Comparison of ENCODE assay signal across 24 cellular contexts in genomic region chr5:139828207-139828895, GRCh38. TPM values are rescaled to one million over a fixed set of nuclear protein-coding genes. Genes with fewer than 3 reads are reported as not detected.
A peak's percentile ranks its signal among the peaks of the same experiment; 100 is the strongest.
DNase-seq lines count a peak whose midpoint lies in the region; ATAC-seq, FAIRE-seq and TF ChIP-seq lines count a peak whose summit lies in the region.
"Had no signal": no experiment of that assay in that cellular context is flagged by ENCODE, and none has a peak within 500 bp of the region (broad histone marks: within the 10 kb centered on the region; RNA-seq: fewer than 3 reads in every experiment).

No MANE protein-coding gene starts in this region.

- H3K27me3 ChIP-seq in osteoblast (ENCODE audit: insufficient read depth, low read length) = peaks cover 39% of the 10 kb centered on the region
- H3K27me3 ChIP-seq: gastroesophageal sphincter had no signal

- no peak overlapping the region for H3K4me2 ChIP-seq in osteoblast (ENCODE audit: insufficient read depth, low read length)
- H3K4me2 ChIP-seq: PC-9 had no signal

- H3K36me3 ChIP-seq in osteoblast (ENCODE audit: insufficient read depth, low read length) = no peaks in the 10 kb centered on the region
- H3K36me3 ChIP-seq: gastroesophageal sphincter, transverse colon had no signal

- intact Hi-C loops in head of caudate nucleus (cut with DNase I) = loop anchor here (5.0 kb wide), 1 partner anchor 41 kb away; no protein-coding TSS in a partner anchor

- TF ChIP-seq CTCF in osteoblast (IDR thresholded peaks at IDR 0.05; ENCODE audit: extremely low read depth, low read depth, low read length) = no peak

- in situ Hi-C loops in SK-MEL-5 (cut with HindIII; ENCODE audit: low pct_unique_long_range_greater_than_20kb, low sequenced_read_pairs) = no loop called here

- no peak overlapping the region for H3K4me3 ChIP-seq in osteoblast (ENCODE audit: insufficient read depth, low read length)
- H3K4me3 ChIP-seq: coronary artery, gastroesophageal sphincter, lung, PC-9, transverse colon had no signal

- H3K4me1 ChIP-seq in osteoblast (ENCODE audit: insufficient read depth, low read length) = no peaks in the 10 kb centered on the region
- H3K4me1 ChIP-seq: gastroesophageal sphincter, transverse colon had no signal

- TF ChIP-seq POLR2A in H54 (IDR thresholded peaks at IDR 0.05; ENCODE audit: low read depth, low read length) = no peak

- H3K27ac ChIP-seq in osteoblast (ENCODE audit: low read depth, low read length) = no peak overlapping the region
- H3K27ac ChIP-seq: coronary artery, gastroesophageal sphincter, PC-9, transverse colon had no signal

- no peak for FAIRE-seq in H54 (lab: Jason Lieb, UNC)

- H2AFZ ChIP-seq in osteoblast (ENCODE audit: low read length) = no peak overlapping the region
- H2AFZ ChIP-seq: PC-9 had no signal

- DNase-seq in Ammon's horn (ENCODE audit: low spot score) (peak; percentile 90), SK-MEL-5 (ENCODE audit: low read depth, low spot score) (peak; percentile 87), head of caudate nucleus (peak; percentile 33 to 88 (median 76)), osteoblast (ENCODE audit: insufficient read length, low spot score, missing footprints) (peak; percentile 62), germinal center (ENCODE audit: low spot score) (no peak), H54 (ENCODE audit: insufficient read length, low spot score) (no peak)
- no peak for DNase-seq in activated T-cell treated with anti-CD3 and anti-CD28 coated beads, Interleukin-2, amount 50 U/mL, for 48 hours
- DNase-seq: activated B cell treated with CpG ODN at 0.5 μM for 24 hours; activated CD4-positive, alpha-beta T cell treated with anti-CD3 and anti-CD28 coated beads, Interleukin-2, amount 50 U/mL, for 1 hour; activated CD8-positive, alpha-beta memory T cell treated with anti-CD3 and anti-CD28 coated beads, Interleukin-2, amount 10 ng/mL, durations not matched to agents 7 days and 5 days; activated naive CD4-positive, alpha-beta T cell treated with Interleukin-2 at 50 U/mL for 16 hours; activated T-cell treated with anti-CD3 and anti-CD28 coated beads, Interleukin-2, amount 50 U/mL, for 72 hours; DMS53; NCI-H1694; NCI-H510A treated with DMSO at 0.1 percent for 48 hours; NK-92 treated with Interleukin-12 subunit alpha and Interleukin-12 subunit beta, amount 100 ng/mL, for 24 hours; PC-9; SIG-M5; transverse colon had no signal

- H3K79me2 ChIP-seq in osteoblast (ENCODE audit: insufficient read depth, low read length) = no peaks in the 10 kb centered on the region

- H4K20me1 ChIP-seq in osteoblast (ENCODE audit: insufficient read depth, low read length) = no peaks in the 10 kb centered on the region

- no peaks in the 10 kb centered on the region for H3K9me3 ChIP-seq in osteoblast (ENCODE audit: low read depth, low read length)
- H3K9me3 ChIP-seq: gastroesophageal sphincter, transverse colon had no signal

- ATAC-seq in HG03135 (IDR thresholded peaks at IDR 0.05; ENCODE audit: unreplicated experiment) = no peak
- ATAC-seq: activated CD8-positive, alpha-beta memory T cell treated with anti-CD3 and anti-CD28 coated beads, Interleukin-2, amount 10 ng/mL, durations not matched to agents 7 days and 5 days; activated T-cell treated with anti-CD3 and anti-CD28 coated beads, Interleukin-2, amount 50 U/mL, for 72 hours; gastroesophageal sphincter had no signal

RNA-seq across cellular contexts. Expression of gene PSD2, which starts 32.7 kb away (rescaled TPM):
- total RNA-seq in SK-MEL-5 (2014; rRNA removed; shearing (Covaris generic)) = 0.08 TPM in 2 replicates
- polyA plus RNA-seq in SK-MEL-5 (2015; cell fraction: cytosol; rRNA removed) = 0.43 and 0.72 TPM in 2 replicates
- 1.5 and 2.1 TPM in 2 replicates for polyA plus RNA-seq in SK-MEL-5 (2015; cell fraction: nucleus; rRNA removed)
- 0.29 and 0.36 TPM in 2 replicates for total RNA-seq in osteoblast
- total RNA-seq: activated B cell treated with CpG ODN at 0.5 μM for 24 hours; activated CD8-positive, alpha-beta memory T cell treated with anti-CD3 and anti-CD28 coated beads, Interleukin-2, amount 10 ng/mL, durations not matched to agents 7 days and 5 days; activated T-cell treated with anti-CD3 and anti-CD28 coated beads, Interleukin-2, amount 50 U/mL, for 72 hours had no signal
- polyA plus RNA-seq: IgD-negative memory B cell had no signal

Comparison
In these comparisons a context has a peak if more than half of its experiments do, and no peak if none do; other contexts are left out.
1. DNase-seq: peak in Ammon's horn (single experiment), SK-MEL-5 (single experiment), head of caudate nucleus (42 of 42) and osteoblast (single experiment); none in germinal center (single experiment), H54 (single experiment) and activated T-cell treated with anti-CD3 and anti-CD28 coated beads, Interleukin-2, amount 50 U/mL, for 48 hours (0 of 2).